19 cellular contexts compared by ENCODE assay signal in the genomic region with DNA sequence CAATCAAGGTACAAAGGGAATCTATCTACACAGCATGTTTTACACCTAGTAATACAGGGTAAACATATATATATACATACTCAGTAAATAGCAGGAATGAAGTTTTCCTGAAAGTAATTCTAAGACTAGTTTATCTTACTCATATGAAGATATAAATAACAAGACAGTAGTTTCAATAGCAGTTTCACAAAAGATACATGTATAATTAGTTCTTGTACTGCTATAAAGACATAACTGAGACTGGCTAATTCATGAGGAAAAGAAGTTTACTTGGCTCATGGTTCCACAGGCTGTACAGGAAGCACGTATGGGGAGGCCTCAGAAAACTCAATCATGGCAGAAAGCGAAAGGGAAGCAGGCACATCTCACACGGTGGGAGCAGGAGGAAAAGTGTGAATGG. TPM values are rescaled to one million over a fixed set of nuclear protein-coding genes. Genes with fewer than 3 reads are reported as not detected.
DNase-seq lines count a peak whose midpoint lies in the region; ATAC-seq, FAIRE-seq and TF ChIP-seq lines count a peak whose summit lies in the region.
"Had no signal": no experiment of that assay in that cellular context is flagged by ENCODE, and none has a peak within 500 bp of the region (broad histone marks: within the 10 kb centered on the region; RNA-seq: fewer than 3 reads in every experiment).

No MANE protein-coding gene starts in this region.

- FAIRE-seq in GM12878 (lab: Jason Lieb, UNC): no peak

- POLR2A ChIA-PET in GM12878 (lab: Charles Lee): interaction anchor here (1.1 kb wide), 1 partner anchor 107 kb away, joined by 4 read pairs; no protein-coding TSS in a partner anchor

- H3K27ac ChIP-seq in GM12878 (ENCODE audit: control insufficient read depth, insufficient read depth) (peak overlapping the region; percentile 30; the same call in 1 of the 2 replicates), sigmoid colon (no peak overlapping the region)
- H3K27ac ChIP-seq: 22Rv1, cardiac muscle cell had no signal

- peaks cover 4% of the 10 kb centered on the region for H3K9me3 Mint-ChIP-seq in T-helper 1 cell treated with Interleukin-12 subunit alpha and Interleukin-12 subunit beta and Interleukin-4 antibody, amounts not matched to agents 30 μg/mL and 1 μg/mL, for 36 hours
- H3K9me3 Mint-ChIP-seq: nephron progenitor cell, type B pancreatic cell had no signal

- no peaks in the 10 kb centered on the region for H3K27me3 ChIP-seq in GM12878 (replicated peaks in 1 of 2; ENCODE audit: control insufficient read depth in 2 of 2, insufficient read depth in 2 of 2, low read length in 1 of 2)
- H3K27me3 ChIP-seq in sigmoid colon: no peaks in the 10 kb centered on the region
- H3K27me3 ChIP-seq: cardiac muscle cell had no signal

- H3K4me3 ChIP-seq in GM12878 (no peak overlapping the region), sigmoid colon (no peak overlapping the region)
- H3K4me3 ChIP-seq: cardiac muscle cell, HAP-1 had no signal

- H3K9ac ChIP-seq in GM12878 (ENCODE audit: control insufficient read depth, insufficient read depth, low read length): no peak overlapping the region

- TF ChIP-seq CTCF in GM12878 (IDR thresholded peaks at IDR 0.05 in 2 of 3, conservative IDR thresholded peaks at IDR 0.05 in 1 of 3; ENCODE audit: control insufficient read depth in 2 of 3, extremely low read depth in 1 of 3, insufficient read depth in 1 of 3, low read depth in 3 of 3, low read length in 3 of 3): no peak
- no peak for TF ChIP-seq CTCF in sigmoid colon (IDR thresholded peaks at IDR 0.05)

- no peak overlapping the region for H2AFZ ChIP-seq in GM12878 (ENCODE audit: control insufficient read depth, low read depth, low read length)

- SMC1A ChIA-PET in GM12878 (lab: Charles Lee; ENCODE audit: uncharacterized antibody, unreplicated experiment): interaction anchor here (0.6 to 1.1 kb wide), 4 partner anchors 10 to 244 kb away, joined by 3 to 4 read pairs (median 4); no protein-coding TSS in a partner anchor

- H3K36me3 ChIP-seq in GM12878 (ENCODE audit: control insufficient read depth in 2 of 2, insufficient read depth in 2 of 2, low read length in 1 of 2) (peaks cover 0 to 4% of the 10 kb centered on the region in 2 experiments; a peak in 1 of 4 replicates), sigmoid colon (peaks cover 0 to 12% (median 3%) of the 10 kb centered on the region in 4 donors)
- H3K36me3 ChIP-seq: HAP-1 had no signal

- TF ChIP-seq EP300 in GM12878 (IDR thresholded peaks at IDR 0.05; ENCODE audit: borderline replicate concordance in 1 of 2, control insufficient read depth in 1 of 2, low read depth in 2 of 2, low read length in 2 of 2) (no peak), sigmoid colon (IDR thresholded peaks at IDR 0.05) (no peak)

- H3K4me1 ChIP-seq in GM12878 (ENCODE audit: control insufficient read depth, insufficient read depth, low read length) (peaks cover 20% of the 10 kb centered on the region), sigmoid colon (peaks cover 0 to 39% (median 29%) of the 10 kb centered on the region in 4 donors)

- H3K9me3 ChIP-seq in GM12878 (replicated peaks; ENCODE audit: control insufficient read depth, insufficient read depth, low read length) (peaks cover 9% of the 10 kb centered on the region), sigmoid colon (no peaks in the 10 kb centered on the region)
- H3K9me3 ChIP-seq: HAP-1 had no signal

- 59% methylated on average over 3 of the region's 3 CpGs for WGBS in GM12878 (ENCODE audit: insufficient coverage, insufficient replicate concordance, low lambda C conversion rate, missing lambda C conversion rate)
- WGBS in sigmoid colon, 2 donors: 84 to 89% methylated on average over 3 of the region's 3 CpGs

- H3K79me2 ChIP-seq in GM12878 (ENCODE audit: control insufficient read depth, insufficient read depth, low read length): peaks cover 38% of the 10 kb centered on the region

- TF ChIP-seq POLR2A in GM12878 (IDR thresholded peaks at IDR 0.05; ENCODE audit: low read depth, low read length) (no peak), sigmoid colon (IDR thresholded peaks at IDR 0.05) (no peak)

- H3K27me3 Mint-ChIP-seq in T-helper 1 cell treated with Interleukin-12 subunit alpha and Interleukin-12 subunit beta and Interleukin-4 antibody, amounts not matched to agents 30 μg/mL and 1 μg/mL, for 36 hours (ENCODE audit: low read depth): no peaks in the 10 kb centered on the region
- H3K27me3 Mint-ChIP-seq: activated CD8-positive, alpha-beta T cell treated with anti-CD3 and anti-CD28 coated beads for 36 hours; type B pancreatic cell had no signal

- peak; percentile 53 for ATAC-seq in GM18517 (IDR thresholded peaks at IDR 0.05; ENCODE audit: unreplicated experiment)
- ATAC-seq in HG02870 (IDR thresholded peaks at IDR 0.05; ENCODE audit: unreplicated experiment): peak; percentile 70
- ATAC-seq in GM12878: peak; percentile 62
- ATAC-seq in HG03097 (IDR thresholded peaks at IDR 0.05; ENCODE audit: low FRiP score, unreplicated experiment): no peak
- ATAC-seq: activated CD8-positive, alpha-beta T cell treated with anti-CD3 and anti-CD28 coated beads for 36 hours; right cardiac atrium; Right ventricle myocardium inferior had no signal

- H3K4me1 Mint-ChIP-seq in T-helper 1 cell treated with Interleukin-12 subunit alpha and Interleukin-12 subunit beta and Interleukin-4 antibody, amounts not matched to agents 30 μg/mL and 1 μg/mL, for 36 hours (ENCODE audit: low read depth): peaks cover 35% of the 10 kb centered on the region

- H3K36me3 Mint-ChIP-seq in T-helper 1 cell treated with Interleukin-12 subunit alpha and Interleukin-12 subunit beta and Interleukin-4 antibody, amounts not matched to agents 30 μg/mL and 1 μg/mL, for 36 hours (ENCODE audit: low read depth): peaks cover 21% of the 10 kb centered on the region

- H3K4me3 Mint-ChIP-seq in T-helper 1 cell treated with Interleukin-12 subunit alpha and Interleukin-12 subunit beta and Interleukin-4 antibody, amounts not matched to agents 30 μg/mL and 1 μg/mL, for 36 hours: no peak overlapping the region
- H3K4me3 Mint-ChIP-seq: activated CD8-positive, alpha-beta T cell treated with anti-CD3 and anti-CD28 coated beads for 36 hours; nephron progenitor cell; type B pancreatic cell had no signal

- H3K27ac Mint-ChIP-seq in T-helper 1 cell treated with Interleukin-12 subunit alpha and Interleukin-12 subunit beta and Interleukin-4 antibody, amounts not matched to agents 30 μg/mL and 1 μg/mL, for 36 hours: peak overlapping the region; percentile 58
- H3K27ac Mint-ChIP-seq: type B pancreatic cell had no signal

- RAD21 ChIA-PET in GM12878 (lab: Charles Lee; ENCODE audit: unreplicated experiment): interaction anchor here (1.1 kb wide), 1 partner anchor 259 kb away, joined by 3 read pairs; no protein-coding TSS in a partner anchor

- in situ Hi-C loops in GM12878 (cut with MboI): no loop called here

- TF ChIP-seq RAD21 in GM12878 (IDR thresholded peaks at IDR 0.05; ENCODE audit: insufficient read depth, low read depth, low read length): no peak

- CTCF ChIA-PET in GM12878 (lab: Yijun Ruan, JAX): interaction anchor here (0.5 to 0.9 kb wide), 3 partner anchors 153 to 321 kb away, joined by 3 to 6 read pairs (median 3); no protein-coding TSS in a partner anchor

- peak overlapping the region; percentile 4; the same call in 1 of the 2 replicates for H3K4me2 ChIP-seq in GM12878 (ENCODE audit: control insufficient read depth, insufficient read depth)

- BruUV-seq in GM12878 (replicated peaks; lab: Mats Ljungman, UMichigan): no TSS peak

- no peak for DNase-seq in T-helper 1 cell
- no peak for DNase-seq in GM12878 (ENCODE audit: low read depth, low spot score)
- DNase-seq in activated CD4-positive, CD25-positive, alpha-beta regulatory T cell (lab: John Stamatoyannopoulos, UW): no peak
- DNase-seq in sigmoid colon: no peak
- DNase-seq: activated CD8-positive, alpha-beta T cell treated with anti-CD3 and anti-CD28 coated beads for 36 hours; NCI-H2171; nephron progenitor cell; NK-92 treated with Interleukin-12 subunit alpha and Interleukin-12 subunit beta, amount 100 ng/mL, for 24 hours; right cardiac atrium; stimulated activated CD4-positive, alpha-beta T cell treated with anti-CD3 and anti-CD28 coated beads, Interleukin-2, amount 100 ng/mL, for 48 hours had no signal

- intact Hi-C loops in GM12878 (cut with micrococcal nuclease; ENCODE audit: unreplicated experiment) (no loop called here), sigmoid colon (cut with DNase I) (no loop called here)

- H4K20me1 ChIP-seq in GM12878 (ENCODE audit: control insufficient read depth, insufficient read depth): no peaks in the 10 kb centered on the region

RNA-seq across cellular contexts. Expression of gene RARS2, which starts 16.9 kb away (rescaled TPM):
- total RNA-seq in GM12878 (2013; cell fraction: nucleolus; rRNA removed): 40.3 and 48.0 TPM in 2 replicates
- total RNA-seq in GM12878 (2014; rRNA removed) (25.8 and 32.5 TPM in 2 replicates), GM12878 (2014; rRNA removed; fragmentation: Illumina TruSeq; extraction: Trizol) (36.6 and 37.1 TPM in 2 replicates), GM12878 (2021) (23.8 and 26.9 TPM in 2 replicates), sigmoid colon (10 to 100 TPM; 20.5 to 26.5 (median 20.6) TPM)
- 16.2 TPM for polyA plus RNA-seq in GM12878 (2011; ENCODE audit: low read depth)
- polyA plus RNA-seq in GM12878 (2011; rRNA removed) (18.3 and 25.1 TPM in 2 replicates), GM12878 (2014; fragmentation: Illumina TruSeq; extraction: Trizol) (36.5 and 44.7 TPM in 2 replicates), GM12878 (2014; fragmentation: Nextera tagmentation; extraction: Ambion mirVana) (10 to 100 TPM; 37.9 to 43.0 TPM), GM12878 (2014; rRNA removed) (22.5 and 25.5 TPM in 2 replicates), GM12878 (2016; fragmentation: Nextera tagmentation; extraction: Ambion mirVana) (10 to 100 TPM; 46.0 to 54.2 TPM), sigmoid colon (10 to 100 TPM; 18.3 to 34.2 (median 31.7) TPM)
- polyA plus RNA-seq in GM12878 (2011; cell fraction: cytosol; rRNA removed): 5.3 and 6.2 TPM in 2 replicates
- 13.6 and 15.3 TPM in 2 replicates for polyA plus RNA-seq in GM12878 (2011; cell fraction: nucleus; rRNA removed)
- polyA plus RNA-seq in GM12878 (2012): 26.5 and 28.6 TPM in 2 replicates
- 9.3 and 10.9 TPM in 2 replicates for polyA minus RNA-seq in GM12878 (2011; rRNA and poly(A)+ RNA removed)
- 2.1 and 4.9 TPM in 2 replicates for polyA minus RNA-seq in GM12878 (2011; cell fraction: cytosol; rRNA and poly(A)+ RNA removed)
- polyA minus RNA-seq in GM12878 (2011; cell fraction: nucleus; rRNA and poly(A)+ RNA removed): 9.6 and 18.8 TPM in 2 replicates

RNA-seq across cellular contexts. Expression of gene ORC3, which starts 17.1 kb away (rescaled TPM):
- total RNA-seq in GM12878 (2013; cell fraction: nucleolus; rRNA removed): 103 and 117 TPM in 2 replicates
- total RNA-seq in GM12878 (2014; rRNA removed): 28.7 and 35.7 TPM in 2 replicates
- total RNA-seq in GM12878 (2014; rRNA removed; fragmentation: Illumina TruSeq; extraction: Trizol): 43.0 and 43.7 TPM in 2 replicates
- total RNA-seq in GM12878 (2021): 27.2 and 28.4 TPM in 2 replicates
- polyA plus RNA-seq in GM12878 (2011; ENCODE audit: low read depth): 13.4 TPM
- 58.9 and 89.9 TPM in 2 replicates for polyA plus RNA-seq in GM12878 (2011; rRNA removed)
- 19.6 and 26.7 TPM in 2 replicates for polyA plus RNA-seq in GM12878 (2011; cell fraction: cytosol; rRNA removed)
- 29.6 and 33.9 TPM in 2 replicates for polyA plus RNA-seq in GM12878 (2011; cell fraction: nucleus; rRNA removed)
- 17.2 and 23.4 TPM in 2 replicates for polyA plus RNA-seq in GM12878 (2012)
- polyA plus RNA-seq in GM12878 (2014; fragmentation: Illumina TruSeq; extraction: Trizol): 50.3 and 58.2 TPM in 2 replicates
- polyA plus RNA-seq in GM12878 (2014; fragmentation: Nextera tagmentation; extraction: Ambion mirVana): 10 to 100 TPM; 65.4 to 76.3 TPM
- 22.2 and 29.2 TPM in 2 replicates for polyA plus RNA-seq in GM12878 (2014; rRNA removed)
- polyA plus RNA-seq in GM12878 (2016; fragmentation: Nextera tagmentation; extraction: Ambion mirVana): 10 to 100 TPM; 62.3 to 63.3 TPM
- 34.0 and 46.7 TPM in 2 replicates for polyA minus RNA-seq in GM12878 (2011; rRNA and poly(A)+ RNA removed)
- 10.2 and 11.0 TPM in 2 replicates for polyA minus RNA-seq in GM12878 (2011; cell fraction: cytosol; rRNA and poly(A)+ RNA removed)
- polyA minus RNA-seq in GM12878 (2011; cell fraction: nucleus; rRNA and poly(A)+ RNA removed): 24.2 and 34.3 TPM in 2 replicates
- total RNA-seq in sigmoid colon: 10 to 100 TPM; 17.5 to 27.6 (median 23.7) TPM
- polyA plus RNA-seq in sigmoid colon: 10 to 100 TPM; 10.2 to 11.8 (median 10.3) TPM
